8 cellular contexts compared by ENCODE assay signal in the genomic region with DNA sequence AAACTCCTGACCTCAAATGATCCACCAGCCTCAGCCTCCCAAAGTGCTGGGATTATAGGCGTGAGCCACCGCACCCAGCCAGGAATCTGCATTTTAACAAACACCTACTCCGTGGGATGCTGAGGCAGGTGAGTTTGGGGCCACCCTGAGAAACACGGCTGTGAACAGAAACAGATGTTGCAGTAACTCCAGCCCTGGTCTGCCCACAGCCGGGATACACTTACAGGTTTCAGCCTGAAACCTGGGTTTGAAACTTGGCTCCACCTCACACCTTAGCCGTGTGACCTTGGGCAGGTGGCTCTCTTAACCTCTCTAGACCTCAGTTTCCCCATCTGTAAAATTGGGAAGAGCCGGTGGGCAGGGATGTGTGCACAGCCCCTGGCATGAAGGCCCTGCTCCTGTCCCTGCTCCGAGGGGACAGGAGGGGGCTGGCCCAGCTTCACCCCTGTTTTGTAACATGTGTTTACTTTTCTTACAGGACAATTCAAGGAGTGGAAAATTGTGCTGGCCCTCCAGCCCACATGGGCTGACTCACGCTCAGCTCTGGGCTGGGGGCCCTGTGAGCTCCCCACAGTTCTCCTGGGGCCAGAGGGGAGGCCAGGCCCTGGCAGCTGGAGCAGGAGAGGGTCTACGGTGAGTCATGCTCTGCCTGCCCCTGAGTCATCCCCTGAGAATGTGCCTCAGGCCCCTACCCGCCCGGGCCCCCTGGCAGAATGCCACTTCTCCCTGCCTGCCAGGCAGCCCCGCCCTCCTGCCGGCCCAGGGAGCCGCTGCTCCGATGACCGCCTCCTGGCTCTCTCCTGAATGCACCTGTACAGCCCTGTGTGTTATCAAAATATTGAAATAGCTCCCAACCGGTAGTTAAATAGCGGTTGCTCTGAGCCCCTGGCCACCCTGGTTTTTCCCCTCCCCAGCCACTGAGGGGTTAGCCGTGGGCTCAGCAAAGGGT. TPM values are rescaled to one million over a fixed set of nuclear protein-coding genes. Genes with fewer than 3 reads are reported as not detected.
DNase-seq lines count a peak whose midpoint lies in the region; ATAC-seq and TF ChIP-seq lines count a peak whose summit lies in the region.

No MANE protein-coding gene starts in this region.

- no peak overlapping the region for H3K4me3 ChIP-seq in epithelial cell of esophagus (ENCODE audit: low read length)
- H3K4me3 ChIP-seq in mucosa of descending colon: no peak overlapping the region

- peak; percentile 64 for DNase-seq in 8988T
- peak; percentile 95 for DNase-seq in HK-2 (ENCODE audit: unreplicated experiment)
- DNase-seq in NOMO-1 (lab: John Stamatoyannopoulos, UW; ENCODE audit: unreplicated experiment in 2 of 2): peak; percentile 30 to 58
- DNase-seq in epithelial cell of esophagus (ENCODE audit: low read depth): peak; percentile 95
- peak; percentile 74 to 87 (median 84) for DNase-seq in mucosa of descending colon
- DNase-seq in putamen (ENCODE audit: low spot score): no peak

- H3K36me3 ChIP-seq in mucosa of descending colon (ENCODE audit: low read depth): no peaks in the 10 kb centered on the region

- H3K9me3 ChIP-seq in mucosa of descending colon: no peaks in the 10 kb centered on the region

- peaks cover 15% of the 10 kb centered on the region for H3K4me1 ChIP-seq in mucosa of descending colon (ENCODE audit: low read depth)

- ATAC-seq in mucosa of descending colon: peak; percentile 84
- no peak for ATAC-seq in HG03139 (IDR thresholded peaks at IDR 0.05; ENCODE audit: unreplicated experiment)
- ATAC-seq in HG02798 (IDR thresholded peaks at IDR 0.05; ENCODE audit: poor library complexity, unreplicated experiment): no peak

- intact Hi-C loops in mucosa of descending colon (cut with DNase I, micrococcal nuclease): no loop called here

- no peak for TF ChIP-seq CTCF in epithelial cell of esophagus (IDR thresholded peaks at IDR 0.05; ENCODE audit: insufficient read depth, low read depth, low read length, missing control alignments)
- TF ChIP-seq CTCF in mucosa of descending colon (IDR thresholded peaks at IDR 0.05): no peak

RNA-seq across cellular contexts. Expression of a gene that starts 7.7 kb away (rescaled TPM):
- total RNA-seq in mucosa of descending colon: 10 to 100 TPM; 10.8 to 22.1 (median 13.9) TPM

RNA-seq across cellular contexts. Expression of a gene that starts 13.5 kb away (rescaled TPM):
- total RNA-seq in mucosa of descending colon: 1 to 10 TPM; 1.3 to 1.6 (median 1.4) TPM
